ENCODE assay signal across 1 cellular context in genomic region chr9:126531591-126531990, GRCh38.
TF ChIP-seq lines count a peak whose summit lies in the region.

No MANE protein-coding gene starts in this region.

TF ChIP-seq in GM23338, 12 proteins besides CTCF, POLR2A, EP300 and RAD21 (continued from another document):
- no peak for TF ChIP-seq ZNF462 (CRISPR knock-in tag; IDR thresholded peaks at IDR 0.05)
